8 cellular contexts compared by ENCODE assay signal in genomic region chr17:78168906-78169793, GRCh38. TPM values are rescaled to one million over a fixed set of nuclear protein-coding genes. Genes with fewer than 3 reads are reported as not detected.
A peak's percentile ranks its signal among the peaks of the same experiment; 100 is the strongest.
DNase-seq lines count a peak whose midpoint lies in the region; ATAC-seq, FAIRE-seq and TF ChIP-seq lines count a peak whose summit lies in the region.

No MANE protein-coding gene starts in this region.

- H3K36me3 ChIP-seq in OCI-LY7 (ENCODE audit: insufficient read depth, low read length) (peaks cover 16% of the 10 kb centered on the region), gastroesophageal sphincter (peaks cover 0 to 18% of the 10 kb centered on the region in 2 donors)

- intact Hi-C loops in OCI-LY7 (cut with micrococcal nuclease; ENCODE audit: unreplicated experiment): loop anchor here (2.0 kb wide), 1 partner anchor 16 kb away; no protein-coding TSS in a partner anchor

- peak overlapping the region; percentile 12; the same call in 1 of the 2 replicates for H2AFZ ChIP-seq in OCI-LY7 (ENCODE audit: low read length)

- CTCF ChIA-PET in OCI-LY7 (lab: Charles Lee; ENCODE audit: unreplicated experiment): interaction anchor here (0.5 to 0.8 kb wide), 2 partner anchors 9 to 26 kb away, joined by 3 to 5 read pairs; no protein-coding TSS in a partner anchor

- TF ChIP-seq CTCF in GM10266 (IDR thresholded peaks at IDR 0.05; ENCODE audit: control insufficient read depth, insufficient read depth, low read depth, missing control alignments) (no peak), OCI-LY7 (conservative IDR thresholded peaks at IDR 0.05; ENCODE audit: low read length) (no peak), gastroesophageal sphincter (IDR thresholded peaks at IDR 0.05) (no peak), omental fat pad (IDR thresholded peaks at IDR 0.05) (no peak)

- H3K27me3 ChIP-seq in gastroesophageal sphincter: no peaks in the 10 kb centered on the region

- H3K27ac ChIP-seq in OCI-LY7 (ENCODE audit: low read depth, low read length, poor library complexity, severe bottlenecking): no peak overlapping the region
- peak overlapping the region; percentile 84 to 98 (median 94) for H3K27ac ChIP-seq in gastroesophageal sphincter

- peak overlapping the region; percentile 92 for H3K4me2 ChIP-seq in OCI-LY7 (ENCODE audit: low read length)

- no peak for TF ChIP-seq POLR2A in gastroesophageal sphincter (IDR thresholded peaks at IDR 0.05)

- whole genome bisulfite sequencing in gastroesophageal sphincter (ENCODE audit: low coverage in 1 of 2), 2 donors: no CpG with 5 or more reads among the region's 38 CpGs

- ATAC-seq in HG02759 (IDR thresholded peaks at IDR 0.05; ENCODE audit: unreplicated experiment) (peak; percentile 32), gastroesophageal sphincter (peak; percentile 32), omental fat pad (ENCODE audit: low FRiP score) (peak; percentile 37)

- H3K9me3 ChIP-seq in OCI-LY7 (ENCODE audit: low read length) (no peaks in the 10 kb centered on the region), gastroesophageal sphincter (no peaks in the 10 kb centered on the region)

- POLR2A ChIA-PET in OCI-LY7 (lab: Charles Lee): interaction anchor here (0.8 kb wide), 1 partner anchor 41 kb away, joined by 3 read pairs; no protein-coding TSS in a partner anchor

- no peak for TF ChIP-seq EP300 in gastroesophageal sphincter (IDR thresholded peaks at IDR 0.05)

- H3K9me2 ChIP-seq in OCI-LY7 (ENCODE audit: insufficient read depth, low read length): no peaks in the 10 kb centered on the region

- DNase-seq in GM10266 (ENCODE audit: extremely low spot score) (peak; percentile 84), OCI-LY7 (ENCODE audit: low spot score) (peak; percentile 51), activated gamma-delta T cell treated with Interleukin-2 at 50 U/mL for 16 hours (peak; percentile 25), omental fat pad (ENCODE audit: low spot score) (no peak), urothelium cell line (ENCODE audit: low spot score) (peak; percentile 83), NCI-H187 treated with DMSO at 0.1 percent for 48 hours (lab: John Stamatoyannopoulos, UW) (no peak)

- H3K4me3 ChIP-seq in OCI-LY7 (ENCODE audit: low read depth, low read length, poor library complexity, severe bottlenecking) (peak overlapping the region; percentile 75), gastroesophageal sphincter (peak overlapping the region; percentile 95 to 99)

- no TSS peak for BruUV-seq in OCI-LY7 (replicated peaks; lab: Mats Ljungman, UMichigan)

- H3K4me1 ChIP-seq in OCI-LY7 (ENCODE audit: insufficient read depth, low read length, poor library complexity, severe bottlenecking): peaks cover 61% of the 10 kb centered on the region
- H3K4me1 ChIP-seq in gastroesophageal sphincter: peaks cover 0 to 58% (median 42%) of the 10 kb centered on the region in 3 donors

- FAIRE-seq in urothelium cell line (lab: Jason Lieb, UNC): no peak

- H3K79me2 ChIP-seq in OCI-LY7 (ENCODE audit: insufficient read depth, low read depth, low read length): no peaks in the 10 kb centered on the region

- H4K20me1 ChIP-seq in OCI-LY7 (ENCODE audit: insufficient read depth, low read length): no peaks in the 10 kb centered on the region

RNA-seq across cellular contexts. Expression of gene SYNGR2, which starts 0.8 kb away (rescaled TPM):
- 21.3 and 35.4 TPM in 2 replicates for total RNA-seq in OCI-LY7 (2014; rRNA removed; shearing (Covaris generic))
- total RNA-seq in OCI-LY7 (2022) (44.9 and 45.5 TPM in 2 replicates), gastroesophageal sphincter (100 to 1,000 TPM in 1 of 4 donors, 10 to 100 TPM in 3; 49.9 to 151 (median 81.2) TPM), omental fat pad (10 to 100 TPM; 24.3 to 80.6 (median 52.4) TPM)

RNA-seq across cellular contexts. Expression of gene TK1, which starts 17.7 kb away (rescaled TPM):
- total RNA-seq in OCI-LY7 (2014; rRNA removed; shearing (Covaris generic)): 108 and 118 TPM in 2 replicates
- total RNA-seq in OCI-LY7 (2022) (149 TPM in 2 replicates), gastroesophageal sphincter (10 to 100 TPM in 2 of 4 donors, 1 to 10 TPM in 2; 3.4 to 24.8 (median 12.1) TPM), omental fat pad (10 to 100 TPM in 1 of 4 donors, 1 to 10 TPM in 3; 1.4 to 10.6 (median 3.1) TPM)

RNA-seq across cellular contexts. Expression of gene AFMID, which starts 18.0 kb away (rescaled TPM):
- 87.8 and 89.1 TPM in 2 replicates for total RNA-seq in OCI-LY7 (2014; rRNA removed; shearing (Covaris generic))
- total RNA-seq in OCI-LY7 (2022) (90.2 and 101 TPM in 2 replicates), gastroesophageal sphincter (10 to 100 TPM; 14.9 to 43.9 (median 31.6) TPM), omental fat pad (10 to 100 TPM; 21.7 to 29.0 (median 26.0) TPM)

RNA-seq across cellular contexts. Expression of gene C17orf99, which starts 23.0 kb away (rescaled TPM):
- not detected in 2 replicates for total RNA-seq in OCI-LY7 (2014; rRNA removed; shearing (Covaris generic))
- total RNA-seq in OCI-LY7 (2022) (1.1 TPM in 2 replicates), gastroesophageal sphincter (not detected), omental fat pad (not detected)

RNA-seq across cellular contexts. Expression of gene TMC8, which starts 38.6 kb away (rescaled TPM):
- 54.6 and 83.8 TPM in 2 replicates for total RNA-seq in OCI-LY7 (2014; rRNA removed; shearing (Covaris generic))
- 219 and 236 TPM in 2 replicates for total RNA-seq in OCI-LY7 (2022)
- 10 to 100 TPM in 1 of 4 donors, 1 to 10 TPM in 3; 1.7 to 12.0 (median 3.0) TPM for total RNA-seq in gastroesophageal sphincter
- total RNA-seq in omental fat pad: 10 to 100 TPM in 1 of 4 donors, 1 to 10 TPM in 3; 3.2 to 12.5 (median 6.5) TPM

Comparison
In these comparisons a context has a peak if more than half of its experiments do, and no peak if none do; other contexts are left out.
1. DNase-seq: peak in GM10266 (single experiment), OCI-LY7 (single experiment), activated gamma-delta T cell treated with Interleukin-2 at 50 U/mL for 16 hours (single experiment) and urothelium cell line (single experiment); none in omental fat pad (single experiment) and NCI-H187 treated with DMSO at 0.1 percent for 48 hours (single experiment).
2. RNA of gene TK1, which starts 17.7 kb away (total RNA-seq): 108 to 149 TPM in OCI-LY7; 3.4 to 24.8 TPM in gastroesophageal sphincter and 1.4 to 10.6 TPM in omental fat pad; every median in the first group is over 4 times any median in the second.
3. Peak in every context shown above with its lines, with median percentiles within 50 percentile points of each other: ATAC-seq.